In the genomic region with DNA sequence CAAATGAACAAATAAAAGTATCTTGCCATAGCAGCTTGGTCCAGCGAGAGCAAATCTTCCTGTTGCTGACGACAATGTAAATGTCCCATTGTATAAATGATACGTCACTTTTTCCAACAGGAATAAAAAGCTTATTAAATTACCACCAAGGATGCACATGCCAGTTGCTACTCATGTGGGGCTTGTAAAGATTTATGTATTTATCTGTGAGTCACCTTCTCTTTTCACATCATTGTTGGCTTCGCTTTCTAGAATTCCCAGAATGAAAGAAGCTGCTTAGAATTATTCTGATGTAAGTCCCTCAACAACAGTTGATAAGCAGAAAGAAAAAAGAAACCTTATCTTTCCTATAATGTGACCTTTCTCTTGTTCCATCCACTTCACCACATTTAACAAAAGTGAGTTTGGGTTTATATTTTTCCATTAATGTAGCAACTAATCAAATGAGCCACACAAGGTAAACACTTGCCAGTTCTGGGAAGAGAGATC, we compare ENCODE assay signal across 13 cellular contexts. TPM values are rescaled to one million over a fixed set of nuclear protein-coding genes. Genes with fewer than 3 reads are reported as not detected.
DNase-seq lines count a peak whose midpoint lies in the region; ATAC-seq and TF ChIP-seq lines count a peak whose summit lies in the region.
"Had no signal": no experiment of that assay in that cellular context is flagged by ENCODE, and none has a peak within 500 bp of the region (broad histone marks: within the 10 kb centered on the region; RNA-seq: fewer than 3 reads in every experiment).

No MANE protein-coding gene starts in this region.

- H3K4me3 ChIP-seq in choroid plexus epithelial cell (ENCODE audit: low read depth, low read length): no peak overlapping the region

- peaks cover 2% of the 10 kb centered on the region in 2 donors for H3K36me3 Mint-ChIP-seq in activated T-cell treated with anti-CD3 and anti-CD28 coated beads, Interleukin-2, amount 50 U/mL, for 72 hours (ENCODE audit: insufficient read depth in 2 of 2)
- no peaks in the 10 kb centered on the region for H3K36me3 Mint-ChIP-seq in activated T-cell treated with anti-CD3 and anti-CD28 coated beads, Interleukin-2, amount 50 U/mL, for 4 hours (ENCODE audit: insufficient read depth)
- H3K36me3 Mint-ChIP-seq: memory B cell had no signal

- H3K4me3 Mint-ChIP-seq in activated T-cell treated with anti-CD3 and anti-CD28 coated beads, Interleukin-2, amount 50 U/mL, for 72 hours: peak overlapping the region; percentile 56 to 64
- no peak overlapping the region for H3K4me3 Mint-ChIP-seq in activated T-cell treated with anti-CD3 and anti-CD28 coated beads, Interleukin-2, amount 50 U/mL, for 4 hours
- peak overlapping the region; percentile 14 to 65 for H3K4me3 Mint-ChIP-seq in stimulated activated naive CD8-positive, alpha-beta T cell treated with anti-CD3 and anti-CD28 coated beads, Interleukin-15, amount 100 ng/mL, for 72 hours
- H3K4me3 Mint-ChIP-seq: B cell, memory B cell had no signal

- H3K27ac Mint-ChIP-seq in activated T-cell treated with anti-CD3 and anti-CD28 coated beads, Interleukin-2, amount 50 U/mL, for 72 hours: peak overlapping the region; percentile 74
- H3K27ac Mint-ChIP-seq in stimulated activated naive CD8-positive, alpha-beta T cell treated with anti-CD3 and anti-CD28 coated beads, Interleukin-15, amount 100 ng/mL, for 72 hours: peak overlapping the region; percentile 64 to 92
- H3K27ac Mint-ChIP-seq: B cell, memory B cell had no signal

- H3K27me3 Mint-ChIP-seq in activated T-cell treated with anti-CD3 and anti-CD28 coated beads, Interleukin-2, amount 50 U/mL, for 72 hours (ENCODE audit: low read depth): no peaks in the 10 kb centered on the region
- H3K27me3 Mint-ChIP-seq in activated T-cell treated with anti-CD3 and anti-CD28 coated beads, Interleukin-2, amount 50 U/mL, for 4 hours (ENCODE audit: low read depth): peaks cover 2% of the 10 kb centered on the region
- H3K27me3 Mint-ChIP-seq in stimulated activated naive CD8-positive, alpha-beta T cell treated with anti-CD3 and anti-CD28 coated beads, Interleukin-15, amount 100 ng/mL, for 72 hours: no peaks in the 10 kb centered on the region

- H3K4me1 Mint-ChIP-seq in activated T-cell treated with anti-CD3 and anti-CD28 coated beads, Interleukin-2, amount 50 U/mL, for 72 hours (ENCODE audit: low read depth): peaks cover 25% of the 10 kb centered on the region
- peaks cover 4% of the 10 kb centered on the region for H3K4me1 Mint-ChIP-seq in activated T-cell treated with anti-CD3 and anti-CD28 coated beads, Interleukin-2, amount 50 U/mL, for 4 hours (ENCODE audit: low read depth)
- peaks cover 57% of the 10 kb centered on the region for H3K4me1 Mint-ChIP-seq in stimulated activated naive CD8-positive, alpha-beta T cell treated with anti-CD3 and anti-CD28 coated beads, Interleukin-15, amount 100 ng/mL, for 72 hours
- H3K4me1 Mint-ChIP-seq: B cell had no signal

- no peak for DNase-seq in activated T-cell treated with anti-CD3 and anti-CD28 coated beads, Interleukin-2, amount 50 U/mL, for 72 hours
- DNase-seq in activated T-cell treated with anti-CD3 and anti-CD28 coated beads, Interleukin-2, amount 50 U/mL, for 4 hours: no peak
- peak; percentile 69 for DNase-seq in NCI-H774 (lab: John Stamatoyannopoulos, UW)
- peak; percentile 27 for DNase-seq in choroid plexus epithelial cell (ENCODE audit: low read depth)
- DNase-seq in stimulated activated naive CD8-positive, alpha-beta T cell treated with anti-CD3 and anti-CD28 coated beads, Interleukin-15, amount 100 ng/mL, for 72 hours: no peak
- no peak for DNase-seq in SIG-M5 treated with dmso at 0.1 percent for 504 hours (lab: John Stamatoyannopoulos, UW; ENCODE audit: unreplicated experiment)
- DNase-seq in 8988T: no peak
- DNase-seq: activated effector memory CD4-positive, alpha-beta T cell treated with Interleukin-2 at 50 U/mL for 16 hours; substantia nigra had no signal

- no peak for TF ChIP-seq CTCF in choroid plexus epithelial cell (conservative IDR thresholded peaks at IDR 0.05; ENCODE audit: low read depth, low read length)

- ATAC-seq in activated T-cell treated with anti-CD3 and anti-CD28 coated beads, Interleukin-2, amount 50 U/mL, for 72 hours (replicated peaks in 1 of 2): peak; percentile 45 to 63
- no peak for ATAC-seq in activated T-cell treated with anti-CD3 and anti-CD28 coated beads, Interleukin-2, amount 50 U/mL, for 4 hours
- ATAC-seq in stimulated activated naive CD8-positive, alpha-beta T cell treated with anti-CD3 and anti-CD28 coated beads, Interleukin-15, amount 100 ng/mL, for 72 hours: peak; percentile 66
- no peak for ATAC-seq in GM19397 (IDR thresholded peaks at IDR 0.05; ENCODE audit: unreplicated experiment)
- ATAC-seq: HCT116 had no signal

- no peaks in the 10 kb centered on the region for H3K9me3 Mint-ChIP-seq in activated T-cell treated with anti-CD3 and anti-CD28 coated beads, Interleukin-2, amount 50 U/mL, for 72 hours
- H3K9me3 Mint-ChIP-seq in activated T-cell treated with anti-CD3 and anti-CD28 coated beads, Interleukin-2, amount 50 U/mL, for 4 hours: no peaks in the 10 kb centered on the region
- H3K9me3 Mint-ChIP-seq in stimulated activated naive CD8-positive, alpha-beta T cell treated with anti-CD3 and anti-CD28 coated beads, Interleukin-15, amount 100 ng/mL, for 72 hours: no peaks in the 10 kb centered on the region

RNA-seq across cellular contexts. Expression of gene DNAJC12, which starts 22.4 kb away (rescaled TPM):
- 10 to 100 TPM; 35.6 to 36.4 TPM for total RNA-seq in activated T-cell treated with anti-CD3 and anti-CD28 coated beads, Interleukin-2, amount 50 U/mL, for 72 hours
- total RNA-seq in activated T-cell treated with anti-CD3 and anti-CD28 coated beads, Interleukin-2, amount 50 U/mL, for 4 hours: under 1 TPM; 0.28 to 0.92 (median 0.84) TPM
- total RNA-seq: B cell had no signal

Comparison
In these comparisons a context has a peak if more than half of its experiments do, and no peak if none do; other contexts are left out.
1. ATAC-seq: peak in activated T-cell treated with anti-CD3 and anti-CD28 coated beads, Interleukin-2, amount 50 U/mL, for 72 hours (2 of 2) and stimulated activated naive CD8-positive, alpha-beta T cell treated with anti-CD3 and anti-CD28 coated beads, Interleukin-15, amount 100 ng/mL, for 72 hours (single experiment); none in activated T-cell treated with anti-CD3 and anti-CD28 coated beads, Interleukin-2, amount 50 U/mL, for 4 hours (0 of 2) and GM19397 (single experiment).
2. RNA of gene DNAJC12, which starts 22.4 kb away (total RNA-seq): 35.6 to 36.4 TPM in activated T-cell treated with anti-CD3 and anti-CD28 coated beads, Interleukin-2, amount 50 U/mL, for 72 hours; 0.28 to 0.92 TPM in activated T-cell treated with anti-CD3 and anti-CD28 coated beads, Interleukin-2, amount 50 U/mL, for 4 hours; every median in the first group is over 10 times any median in the second.
3. DNase-seq: peak in NCI-H774 (single experiment) and choroid plexus epithelial cell (single experiment); none in activated T-cell treated with anti-CD3 and anti-CD28 coated beads, Interleukin-2, amount 50 U/mL, for 72 hours (0 of 2), activated T-cell treated with anti-CD3 and anti-CD28 coated beads, Interleukin-2, amount 50 U/mL, for 4 hours (single experiment), stimulated activated naive CD8-positive, alpha-beta T cell treated with anti-CD3 and anti-CD28 coated beads, Interleukin-15, amount 100 ng/mL, for 72 hours (0 of 2), SIG-M5 treated with dmso at 0.1 percent for 504 hours (single experiment) and 8988T (single experiment).